Comparison of ENCODE assay signal across 8 cellular contexts in genomic region chr2:43130548-43130875, GRCh38.
DNase-seq lines count a peak whose midpoint lies in the region; ATAC-seq and TF ChIP-seq lines count a peak whose summit lies in the region.

No MANE protein-coding gene starts in this region.

- ATAC-seq in heart left ventricle, result no peak
- no peak for ATAC-seq in HG02610 (IDR thresholded peaks at IDR 0.05; ENCODE audit: unreplicated experiment)
- no peak for ATAC-seq in GM18502 (IDR thresholded peaks at IDR 0.05; ENCODE audit: poor library complexity, unreplicated experiment)

- H3K27ac Mint-ChIP-seq in brain, result peak overlapping the region in 3 of 5 experiments; percentile 26 to 94 (median 59)
- H3K27ac Mint-ChIP-seq in type B pancreatic cell, result no peak overlapping the region

- H3K27me3 ChIP-seq in heart left ventricle (no peaks in the 10 kb centered on the region), muscle layer of duodenum (ENCODE audit: low read depth, low read length) (no peaks in the 10 kb centered on the region)

- H3K36me3 Mint-ChIP-seq in brain, result no peaks in the 10 kb centered on the region
- H3K36me3 Mint-ChIP-seq in type B pancreatic cell, result no peaks in the 10 kb centered on the region

- H3K4me1 Mint-ChIP-seq in brain, result peaks cover 48% of the 10 kb centered on the region
- peaks cover 41% of the 10 kb centered on the region for H3K4me1 Mint-ChIP-seq in type B pancreatic cell (ENCODE audit: unreplicated experiment)

- H3K4me3 ChIP-seq in heart left ventricle (peak overlapping the region in 1 of 12 donors; percentile 6), muscle layer of duodenum (ENCODE audit: low read depth in 1 of 2, low read length in 2 of 2) (no peak overlapping the region), foreskin fibroblast (ENCODE audit: low read depth in 1 of 2, low read length in 2 of 2) (no peak overlapping the region)

- intact Hi-C loops in heart left ventricle (cut with DNase I) (loop anchor here in 6 of 10 donors (2.0 to 10.0 kb wide), 8 partner anchors 96 to 357 kb away; partner anchors contain the start of gene ZFP36L2 (in 4 of the 6)), cardiac septum (cut with DNase I) (loop anchor here (2.0 to 10.0 kb wide), 4 partner anchors 98 to 352 kb away; no protein-coding TSS in a partner anchor)

- H3K27me3 Mint-ChIP-seq in brain (peaks cover 7% of the 10 kb centered on the region), type B pancreatic cell (no peaks in the 10 kb centered on the region)

- no peak overlapping the region for H3K4me3 Mint-ChIP-seq in brain
- peak overlapping the region; percentile 47 for H3K4me3 Mint-ChIP-seq in type B pancreatic cell

- no peak for TF ChIP-seq POLR2A in heart left ventricle (IDR thresholded peaks at IDR 0.05)

- TF ChIP-seq CTCF in heart left ventricle (IDR thresholded peaks at IDR 0.05) (no peak), brain (conservative IDR thresholded peaks at IDR 0.05) (no peak), type B pancreatic cell (conservative IDR thresholded peaks at IDR 0.05) (no peak), foreskin fibroblast (IDR thresholded peaks at IDR 0.05; ENCODE audit: low read depth, low read length) (no peak)

- H3K9me3 ChIP-seq in heart left ventricle (no peaks in the 10 kb centered on the region), muscle layer of duodenum (ENCODE audit: control insufficient read depth in 1 of 2, low read length in 2 of 2) (no peaks in the 10 kb centered on the region)

- H3K27ac ChIP-seq in heart left ventricle (peak overlapping the region; percentile 19 to 94 (median 60)), muscle layer of duodenum (ENCODE audit: low read length) (peak overlapping the region; percentile 88)

- 87 to 97% (median 94%) methylated on average over 6 of the region's 6 CpGs for WGBS in heart left ventricle, 4 donors

- DNase-seq in heart left ventricle (peak in 1 of 5 donors; percentile 21), cardiac septum (ENCODE audit: low spot score) (no peak), type B pancreatic cell (ENCODE audit: extremely low spot score, unreplicated experiment) (no peak), foreskin fibroblast (no peak)

- no peaks in the 10 kb centered on the region for H3K9me3 Mint-ChIP-seq in brain
- H3K9me3 Mint-ChIP-seq in type B pancreatic cell, result no peaks in the 10 kb centered on the region

- no peaks in the 10 kb centered on the region for H3K36me3 ChIP-seq in heart left ventricle
- no peaks in the 10 kb centered on the region for H3K36me3 ChIP-seq in muscle layer of duodenum (ENCODE audit: control insufficient read depth in 1 of 2, insufficient read depth in 2 of 2, low read length in 2 of 2)

- peaks cover 7 to 90% (median 41%) of the 10 kb centered on the region in 12 donors for H3K4me1 ChIP-seq in heart left ventricle
- peaks cover 19 to 21% of the 10 kb centered on the region in 2 donors for H3K4me1 ChIP-seq in muscle layer of duodenum (ENCODE audit: control insufficient read depth in 1 of 2, insufficient read depth in 2 of 2, low read length in 2 of 2)
